ENCODE assay signal across 15 cellular contexts in the genomic region with DNA sequence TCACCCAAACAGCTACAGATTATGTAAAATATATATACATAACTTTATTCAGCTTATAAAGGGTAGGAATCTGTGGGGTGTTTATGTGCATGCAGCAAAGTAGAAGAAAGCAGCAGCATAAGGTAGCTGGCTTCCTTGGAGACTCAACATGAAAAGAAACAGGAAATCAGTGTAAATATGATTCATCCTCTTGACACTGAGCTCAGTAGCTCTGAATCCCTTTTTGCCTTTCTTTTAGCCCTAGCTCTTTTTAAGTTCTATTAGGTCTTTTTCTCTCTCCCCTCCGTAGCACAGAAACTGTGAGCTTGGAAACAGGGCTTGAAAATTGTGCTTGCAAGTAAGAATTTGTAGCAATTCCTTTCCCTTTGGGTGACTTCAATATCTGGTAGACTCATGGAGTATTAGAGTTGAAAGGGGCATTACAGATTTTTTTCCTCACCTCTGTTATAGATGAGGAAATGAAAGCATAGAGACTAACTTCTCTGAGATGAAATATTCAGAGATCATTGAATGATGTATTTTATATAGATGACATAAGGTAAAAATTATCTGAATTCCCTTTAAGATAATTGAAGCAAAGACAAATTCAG.
DNase-seq lines count a peak whose midpoint lies in the region; ATAC-seq and TF ChIP-seq lines count a peak whose summit lies in the region.
"Had no signal": no experiment of that assay in that cellular context is flagged by ENCODE, and none has a peak within 500 bp of the region (broad histone marks: within the 10 kb centered on the region; RNA-seq: fewer than 3 reads in every experiment).

No MANE protein-coding gene starts in this region.

- intact Hi-C loops in heart right ventricle (cut with DNase I) = no loop called here

- WGBS in heart right ventricle, 2 donors = 73 to 87% methylated on average over 1 of the region's 1 CpG

- peaks cover 7% of the 10 kb centered on the region; the same call in 1 of the 2 replicates for H3K9me3 ChIP-seq in BLaER1
- peaks cover 0 to 14% (median 0%) of the 10 kb centered on the region in 11 donors for H3K9me3 ChIP-seq in heart right ventricle

- H3K4me3 ChIP-seq in BLaER1 = no peak overlapping the region
- no peak overlapping the region for H3K4me3 ChIP-seq in astrocyte of the spinal cord (ENCODE audit: low read depth, low read length)
- H3K4me3 ChIP-seq in heart right ventricle = no peak overlapping the region

- H3K36me3 ChIP-seq in BLaER1 (no peaks in the 10 kb centered on the region), heart right ventricle (no peaks in the 10 kb centered on the region)

- no peaks in the 10 kb centered on the region for H4K20me1 ChIP-seq in BLaER1

- H3K27me3 ChIP-seq in BLaER1 (no peaks in the 10 kb centered on the region), heart right ventricle (no peaks in the 10 kb centered on the region)

- H3K4me1 ChIP-seq in BLaER1 (peaks cover 14% of the 10 kb centered on the region), heart right ventricle (no peaks in the 10 kb centered on the region)

- ATAC-seq in heart right ventricle (no peak), GM21737 (IDR thresholded peaks at IDR 0.05; ENCODE audit: unreplicated experiment) (no peak)
- ATAC-seq: stimulated activated memory B cell treated with anti-CD40 and anti-IgM and Interleukin-4, amounts not matched to agents 10 μg/mL and 1 μg/mL and 100 μg/mL, for 72 hours had no signal

- peak overlapping the region; percentile 20; the same call in 1 of the 2 replicates for H3K4me2 ChIP-seq in BLaER1

- H3K27ac ChIP-seq in BLaER1 (no peak overlapping the region), heart right ventricle (no peak overlapping the region)

- no peak overlapping the region for H3K9ac ChIP-seq in BLaER1

- DNase-seq in LHCN-M2 (ENCODE audit: low read depth) (peak; percentile 46), astrocyte of the spinal cord (ENCODE audit: low read depth, low spot score) (peak; percentile 68), medulla oblongata (ENCODE audit: extremely low spot score) (peak; percentile 38), heart right ventricle (no peak), GM10266 (ENCODE audit: extremely low spot score) (no peak), T-helper 1 cell (no peak)
- DNase-seq: C1 segment of cervical spinal cord; H7; NCI-H1436; NCI-H82; SIG-M5; stimulated activated CD4-positive, alpha-beta T cell treated with anti-CD3 and anti-CD28 coated beads, Interleukin-4, amount 100 ng/mL, for 1 hour had no signal

- in situ Hi-C loops in astrocyte of the spinal cord (cut with HindIII; ENCODE audit: low sequenced_read_pairs) = no loop called here

- no peak for TF ChIP-seq CTCF in astrocyte of the spinal cord (IDR thresholded peaks at IDR 0.05; ENCODE audit: low read depth, low read length)
- TF ChIP-seq CTCF in heart right ventricle (IDR thresholded peaks at IDR 0.05) = no peak
- no peak for TF ChIP-seq CTCF in GM10266 (IDR thresholded peaks at IDR 0.05; ENCODE audit: control insufficient read depth, insufficient read depth, low read depth, missing control alignments)

Comparison
In these comparisons a context has a peak if more than half of its experiments do, and no peak if none do; other contexts are left out.
1. DNase-seq: peak in LHCN-M2 (single experiment), astrocyte of the spinal cord (single experiment) and medulla oblongata (single experiment); none in heart right ventricle (0 of 2), GM10266 (single experiment) and T-helper 1 cell (0 of 5).